ENCODE assay signal across 1 cellular context in genomic region chr17:82795615-82796014, GRCh38.
TF ChIP-seq lines count a peak whose summit lies in the region.

No MANE protein-coding gene starts in this region.

TF ChIP-seq in WTC11, 78 proteins besides CTCF, POLR2A, EP300 and RAD21 (continued from another document):
- TF ChIP-seq PRDM15 (CRISPR knock-in tag; IDR thresholded peaks at IDR 0.05) (no peak), AFF4 (CRISPR knock-in tag; IDR thresholded peaks at IDR 0.05; ENCODE audit: borderline replicate concordance) (no peak), TCF7 (CRISPR knock-in tag; IDR thresholded peaks at IDR 0.05; ENCODE audit: low read depth) (no peak)
